ENCODE assay signal across 20 cellular contexts in the genomic region with DNA sequence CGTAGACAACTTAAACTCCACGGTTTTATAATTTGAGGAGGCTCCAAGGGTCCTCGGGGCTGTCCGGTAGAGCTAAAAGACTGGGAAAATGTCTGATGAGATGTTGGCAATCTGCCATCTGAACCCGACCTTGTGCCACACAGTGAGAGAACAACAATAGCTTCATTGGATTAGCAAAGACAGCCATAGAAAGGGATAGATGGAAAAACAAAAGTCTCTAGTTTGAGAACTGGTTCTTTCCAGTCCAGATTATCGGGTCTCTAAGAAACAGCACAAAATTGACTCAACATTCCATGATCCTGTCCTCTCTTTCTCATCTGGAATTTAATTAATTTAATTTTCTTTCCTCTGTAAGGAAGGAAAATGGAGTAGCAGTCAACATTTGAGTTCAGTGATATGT. TPM values are rescaled to one million over a fixed set of nuclear protein-coding genes. Genes with fewer than 3 reads are reported as not detected.
"Had no signal": no experiment of that assay in that cellular context is flagged by ENCODE, and none has a peak within 500 bp of the region (broad histone marks: within the 10 kb centered on the region; RNA-seq: fewer than 3 reads in every experiment).

No MANE protein-coding gene starts in this region.

- H3K4me1 ChIP-seq: gastrocnemius medialis, heart left ventricle, left ventricle myocardium inferior, pancreas, right lobe of liver, upper lobe of left lung had no signal

- H3K4me3 Mint-ChIP-seq: activated CD4-positive, alpha-beta memory T cell treated with anti-CD3 and anti-CD28 coated beads, Interleukin-2, amount 10 ng/mL, durations not matched to agents 7 days and 5 days; activated CD8-positive, alpha-beta memory T cell treated with anti-CD3 and anti-CD28 coated beads, Interleukin-2, amount 10 ng/mL, durations not matched to agents 7 days and 5 days; immature natural killer cell had no signal

- H3K4me3 ChIP-seq: gastrocnemius medialis, heart left ventricle, left ventricle myocardium inferior, pancreas, right lobe of liver, thoracic aorta, upper lobe of left lung had no signal

- H3K27me3 Mint-ChIP-seq: activated CD4-positive, alpha-beta memory T cell treated with anti-CD3 and anti-CD28 coated beads, Interleukin-2, amount 10 ng/mL, durations not matched to agents 7 days and 5 days; activated CD8-positive, alpha-beta memory T cell treated with anti-CD3 and anti-CD28 coated beads, Interleukin-2, amount 10 ng/mL, durations not matched to agents 7 days and 5 days had no signal

- DNase-seq: activated CD4-positive, alpha-beta memory T cell treated with anti-CD3 and anti-CD28 coated beads, Interleukin-2, amount 10 ng/mL, durations not matched to agents 7 days and 5 days; activated CD8-positive, alpha-beta memory T cell treated with anti-CD3 and anti-CD28 coated beads, Interleukin-2, amount 10 ng/mL, durations not matched to agents 7 days and 5 days; activated naive CD4-positive, alpha-beta T cell treated with Interleukin-2 at 50 U/mL for 16 hours; aorta; cerebellar nuclear complex; cortex of kidney; effector CD8-positive, alpha-beta T cell; gastrocnemius medialis; heart left ventricle; immature natural killer cell; kidney glomerular epithelial cell; left ventricle myocardium inferior; mammary epithelial cell; pancreas; right lobe of liver; small intestine; stimulated activated CD4-positive, alpha-beta T cell treated with anti-CD3 and anti-CD28 coated beads, Interleukin-4, amount 100 ng/mL, for 1 hour; upper lobe of left lung had no signal

- H3K9me3 Mint-ChIP-seq: activated CD4-positive, alpha-beta memory T cell treated with anti-CD3 and anti-CD28 coated beads, Interleukin-2, amount 10 ng/mL, durations not matched to agents 7 days and 5 days; immature natural killer cell had no signal

- H3K27ac ChIP-seq: gastrocnemius medialis, heart left ventricle, left ventricle myocardium inferior, pancreas, right lobe of liver, thoracic aorta, upper lobe of left lung had no signal

- H3K36me3 ChIP-seq: pancreas, right lobe of liver had no signal

- ATAC-seq: activated CD8-positive, alpha-beta memory T cell treated with anti-CD3 and anti-CD28 coated beads, Interleukin-2, amount 10 ng/mL, durations not matched to agents 7 days and 5 days; esophagus mucosa; gastrocnemius medialis; heart left ventricle; pancreas; right lobe of liver had no signal

- H3K27ac Mint-ChIP-seq: activated CD4-positive, alpha-beta memory T cell treated with anti-CD3 and anti-CD28 coated beads, Interleukin-2, amount 10 ng/mL, durations not matched to agents 7 days and 5 days; activated CD8-positive, alpha-beta memory T cell treated with anti-CD3 and anti-CD28 coated beads, Interleukin-2, amount 10 ng/mL, durations not matched to agents 7 days and 5 days had no signal

- H3K9me3 ChIP-seq: gastrocnemius medialis, heart left ventricle, left ventricle myocardium inferior, pancreas, right lobe of liver, thoracic aorta, upper lobe of left lung had no signal

- H3K27me3 ChIP-seq: gastrocnemius medialis, heart left ventricle, right lobe of liver, upper lobe of left lung had no signal

RNA-seq across cellular contexts. Expression of a gene that starts 31.6 kb away (rescaled TPM):
- total RNA-seq: esophagus mucosa, left ventricle myocardium inferior, mammary epithelial cell had no signal
- polyA plus RNA-seq: aorta, mammary epithelial cell, pancreas had no signal
